ENCODE assay signal across 1 cellular context in the genomic region with DNA sequence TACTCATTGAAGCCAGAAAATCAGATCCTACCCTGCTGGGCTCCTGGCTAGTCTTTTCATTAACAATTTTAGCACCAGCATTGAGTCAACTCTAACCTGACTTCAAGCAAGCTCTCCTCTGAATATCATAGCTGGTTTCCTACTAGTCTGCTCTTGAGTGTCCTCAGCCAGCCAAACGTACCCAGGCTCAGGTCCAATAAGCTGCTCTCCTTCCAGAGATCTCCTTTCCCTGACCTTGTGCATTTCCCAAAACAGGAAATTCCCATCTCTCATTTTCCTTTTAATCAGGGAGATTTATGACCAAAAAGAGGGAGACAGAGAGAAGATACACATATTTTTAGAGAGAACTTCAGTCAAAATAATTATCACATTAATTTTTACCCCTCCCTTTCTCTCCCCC.
TF ChIP-seq lines count a peak whose summit lies in the region.

No MANE protein-coding gene starts in this region.

TF ChIP-seq in GM23338, 12 proteins besides CTCF, POLR2A, EP300 and RAD21 (continued from another document):
- TF ChIP-seq EZH2 (IDR thresholded peaks at IDR 0.05; ENCODE audit: low read depth, unreplicated experiment) = no peak
- no peak for TF ChIP-seq EZH2phosphoT487 (IDR thresholded peaks at IDR 0.05; ENCODE audit: unreplicated experiment)
- no peak for TF ChIP-seq NANOG (IDR thresholded peaks at IDR 0.05; ENCODE audit: borderline replicate concordance)
- TF ChIP-seq JUNB (IDR thresholded peaks at IDR 0.05; ENCODE audit: unreplicated experiment) = no peak
- TF ChIP-seq ZNF331 (CRISPR knock-in tag; IDR thresholded peaks at IDR 0.05; ENCODE audit: low read depth) = no peak
- TF ChIP-seq CREB1 (CRISPR knock-in tag; IDR thresholded peaks at IDR 0.05; ENCODE audit: low read depth) = no peak
- no peak for TF ChIP-seq STAT1 (IDR thresholded peaks at IDR 0.05; ENCODE audit: unreplicated experiment)
- TF ChIP-seq ZNF114 (CRISPR knock-in tag; IDR thresholded peaks at IDR 0.05) = no peak
- TF ChIP-seq, protein P1, sequence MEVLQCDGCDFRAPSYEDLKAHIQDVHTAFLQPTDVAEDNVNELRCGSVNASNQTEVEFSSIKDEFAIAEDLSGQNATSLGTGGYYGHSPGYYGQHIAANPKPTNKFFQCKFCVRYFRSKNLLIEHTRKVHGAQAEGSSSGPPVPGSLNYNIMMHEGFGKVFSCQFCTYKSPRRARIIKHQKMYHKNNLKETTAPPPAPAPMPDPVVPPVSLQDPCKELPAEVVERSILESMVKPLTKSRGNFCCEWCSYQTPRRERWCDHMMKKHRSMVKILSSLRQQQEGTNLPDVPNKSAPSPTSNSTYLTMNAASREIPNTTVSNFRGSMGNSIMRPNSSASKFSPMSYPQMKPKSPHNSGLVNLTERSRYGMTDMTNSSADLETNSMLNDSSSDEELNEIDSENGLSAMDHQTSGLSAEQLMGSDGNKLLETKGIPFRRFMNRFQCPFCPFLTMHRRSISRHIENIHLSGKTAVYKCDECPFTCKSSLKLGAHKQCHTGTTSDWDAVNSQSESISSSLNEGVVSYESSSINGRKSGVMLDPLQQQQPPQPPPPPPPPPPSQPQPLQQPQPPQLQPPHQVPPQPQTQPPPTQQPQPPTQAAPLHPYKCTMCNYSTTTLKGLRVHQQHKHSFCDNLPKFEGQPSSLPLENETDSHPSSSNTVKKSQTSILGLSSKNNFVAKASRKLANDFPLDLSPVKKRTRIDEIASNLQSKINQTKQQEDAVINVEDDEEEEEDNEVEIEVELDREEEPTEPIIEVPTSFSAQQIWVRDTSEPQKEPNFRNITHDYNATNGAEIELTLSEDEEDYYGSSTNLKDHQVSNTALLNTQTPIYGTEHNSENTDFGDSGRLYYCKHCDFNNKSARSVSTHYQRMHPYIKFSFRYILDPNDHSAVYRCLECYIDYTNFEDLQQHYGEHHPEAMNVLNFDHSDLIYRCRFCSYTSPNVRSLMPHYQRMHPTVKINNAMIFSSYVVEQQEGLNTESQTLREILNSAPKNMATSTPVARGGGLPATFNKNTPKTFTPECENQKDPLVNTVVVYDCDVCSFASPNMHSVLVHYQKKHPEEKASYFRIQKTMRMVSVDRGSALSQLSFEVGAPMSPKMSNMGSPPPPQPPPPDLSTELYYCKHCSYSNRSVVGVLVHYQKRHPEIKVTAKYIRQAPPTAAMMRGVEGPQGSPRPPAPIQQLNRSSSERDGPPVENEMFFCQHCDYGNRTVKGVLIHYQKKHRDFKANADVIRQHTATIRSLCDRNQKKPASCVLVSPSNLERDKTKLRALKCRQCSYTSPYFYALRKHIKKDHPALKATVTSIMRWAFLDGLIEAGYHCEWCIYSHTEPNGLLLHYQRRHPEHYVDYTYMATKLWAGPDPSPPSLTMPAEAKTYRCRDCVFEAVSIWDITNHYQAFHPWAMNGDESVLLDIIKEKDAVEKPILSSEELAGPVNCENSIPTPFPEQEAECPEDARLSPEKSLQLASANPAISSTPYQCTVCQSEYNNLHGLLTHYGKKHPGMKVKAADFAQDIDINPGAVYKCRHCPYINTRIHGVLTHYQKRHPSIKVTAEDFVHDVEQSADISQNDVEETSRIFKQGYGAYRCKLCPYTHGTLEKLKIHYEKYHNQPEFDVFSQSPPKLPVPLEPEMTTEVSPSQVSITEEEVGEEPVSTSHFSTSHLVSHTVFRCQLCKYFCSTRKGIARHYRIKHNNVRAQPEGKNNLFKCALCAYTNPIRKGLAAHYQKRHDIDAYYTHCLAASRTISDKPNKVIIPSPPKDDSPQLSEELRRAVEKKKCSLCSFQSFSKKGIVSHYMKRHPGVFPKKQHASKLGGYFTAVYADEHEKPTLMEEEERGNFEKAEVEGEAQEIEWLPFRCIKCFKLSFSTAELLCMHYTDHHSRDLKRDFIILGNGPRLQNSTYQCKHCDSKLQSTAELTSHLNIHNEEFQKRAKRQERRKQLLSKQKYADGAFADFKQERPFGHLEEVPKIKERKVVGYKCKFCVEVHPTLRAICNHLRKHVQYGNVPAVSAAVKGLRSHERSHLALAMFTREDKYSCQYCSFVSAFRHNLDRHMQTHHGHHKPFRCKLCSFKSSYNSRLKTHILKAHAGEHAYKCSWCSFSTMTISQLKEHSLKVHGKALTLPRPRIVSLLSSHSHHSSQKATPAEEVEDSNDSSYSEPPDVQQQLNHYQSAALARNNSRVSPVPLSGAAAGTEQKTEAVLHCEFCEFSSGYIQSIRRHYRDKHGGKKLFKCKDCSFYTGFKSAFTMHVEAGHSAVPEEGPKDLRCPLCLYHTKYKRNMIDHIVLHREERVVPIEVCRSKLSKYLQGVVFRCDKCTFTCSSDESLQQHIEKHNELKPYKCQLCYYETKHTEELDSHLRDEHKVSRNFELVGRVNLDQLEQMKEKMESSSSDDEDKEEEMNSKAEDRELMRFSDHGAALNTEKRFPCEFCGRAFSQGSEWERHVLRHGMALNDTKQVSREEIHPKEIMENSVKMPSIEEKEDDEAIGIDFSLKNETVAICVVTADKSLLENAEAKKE (CRISPR knock-in tag; IDR thresholded peaks at IDR 0.05) = no peak
- TF ChIP-seq, protein P2, sequence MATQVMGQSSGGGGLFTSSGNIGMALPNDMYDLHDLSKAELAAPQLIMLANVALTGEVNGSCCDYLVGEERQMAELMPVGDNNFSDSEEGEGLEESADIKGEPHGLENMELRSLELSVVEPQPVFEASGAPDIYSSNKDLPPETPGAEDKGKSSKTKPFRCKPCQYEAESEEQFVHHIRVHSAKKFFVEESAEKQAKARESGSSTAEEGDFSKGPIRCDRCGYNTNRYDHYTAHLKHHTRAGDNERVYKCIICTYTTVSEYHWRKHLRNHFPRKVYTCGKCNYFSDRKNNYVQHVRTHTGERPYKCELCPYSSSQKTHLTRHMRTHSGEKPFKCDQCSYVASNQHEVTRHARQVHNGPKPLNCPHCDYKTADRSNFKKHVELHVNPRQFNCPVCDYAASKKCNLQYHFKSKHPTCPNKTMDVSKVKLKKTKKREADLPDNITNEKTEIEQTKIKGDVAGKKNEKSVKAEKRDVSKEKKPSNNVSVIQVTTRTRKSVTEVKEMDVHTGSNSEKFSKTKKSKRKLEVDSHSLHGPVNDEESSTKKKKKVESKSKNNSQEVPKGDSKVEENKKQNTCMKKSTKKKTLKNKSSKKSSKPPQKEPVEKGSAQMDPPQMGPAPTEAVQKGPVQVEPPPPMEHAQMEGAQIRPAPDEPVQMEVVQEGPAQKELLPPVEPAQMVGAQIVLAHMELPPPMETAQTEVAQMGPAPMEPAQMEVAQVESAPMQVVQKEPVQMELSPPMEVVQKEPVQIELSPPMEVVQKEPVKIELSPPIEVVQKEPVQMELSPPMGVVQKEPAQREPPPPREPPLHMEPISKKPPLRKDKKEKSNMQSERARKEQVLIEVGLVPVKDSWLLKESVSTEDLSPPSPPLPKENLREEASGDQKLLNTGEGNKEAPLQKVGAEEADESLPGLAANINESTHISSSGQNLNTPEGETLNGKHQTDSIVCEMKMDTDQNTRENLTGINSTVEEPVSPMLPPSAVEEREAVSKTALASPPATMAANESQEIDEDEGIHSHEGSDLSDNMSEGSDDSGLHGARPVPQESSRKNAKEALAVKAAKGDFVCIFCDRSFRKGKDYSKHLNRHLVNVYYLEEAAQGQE (IDR thresholded peaks at IDR 0.05; ENCODE audit: unreplicated experiment) = no peak
